8 cellular contexts compared by ENCODE assay signal in genomic region chr11:67504023-67504949, GRCh38. TPM values are rescaled to one million over a fixed set of nuclear protein-coding genes. Genes with fewer than 3 reads are reported as not detected.
DNase-seq lines count a peak whose midpoint lies in the region; ATAC-seq and TF ChIP-seq lines count a peak whose summit lies in the region.

No MANE protein-coding gene starts in this region.

- peaks cover 50% of the 10 kb centered on the region for H3K4me1 Mint-ChIP-seq in CD8-positive, alpha-beta T cell (ENCODE audit: low read depth)
- H3K4me1 Mint-ChIP-seq in activated CD8-positive, alpha-beta T cell treated with anti-CD3 and anti-CD28 coated beads for 36 hours (ENCODE audit: low read depth), result peaks cover 49% of the 10 kb centered on the region

- POLR2A ChIA-PET in CD8-positive, alpha-beta T cell (lab: Charles Lee), result interaction anchor here (0.6 to 2.2 kb wide), 9 partner anchors 15 to 227 kb away, joined by 3 to 7 read pairs (median 3); partner anchors contain the start of genes GSTP1, PTPRCAP and RAD9A
- POLR2A ChIA-PET in IMR-90 (lab: Charles Lee; ENCODE audit: unreplicated experiment), result no interaction called here
- POLR2A ChIA-PET in activated CD8-positive, alpha-beta T cell treated with anti-CD3 and anti-CD28 coated beads for 36 hours (lab: Charles Lee), result interaction anchor here (0.8 to 8.8 kb wide), 3 partner anchors 16 to 67 kb away, joined by 3 to 108 read pairs (median 10); partner anchors contain the start of genes AIP and PTPRCAP

- in situ Hi-C loops in IMR-90 (cut with MboI; ENCODE audit: low sequenced_read_pairs), result no loop called here

- CTCF ChIA-PET in CD8-positive, alpha-beta T cell (lab: Charles Lee), result interaction anchor here (1.5 to 2.8 kb wide), 3 partner anchors 18 to 158 kb away, joined by 4 to 15 read pairs (median 5); partner anchors contain the start of gene POLD4
- CTCF ChIA-PET in IMR-90 (lab: Yijun Ruan, JAX), result no interaction called here
- CTCF ChIA-PET in activated CD8-positive, alpha-beta T cell treated with anti-CD3 and anti-CD28 coated beads for 36 hours (lab: Charles Lee), result interaction anchor here (1.3 kb wide), 1 partner anchor 115 kb away, joined by 3 read pairs; no protein-coding TSS in a partner anchor

- WGBS in IMR-90 (ENCODE audit: extremely low coverage in 2 of 2, insufficient read length in 1 of 2), 2 experiments, result 1% methylated on average over 46 of the region's 99 CpGs; no CpG with 5 or more reads in 1 of the 2 experiments
- WGBS in esophagus, 2 donors, result 1% methylated on average over 71 to 99 of the region's 99 CpGs

- H3K23ac ChIP-seq in IMR-90 (ENCODE audit: low read depth, low read length), result 0 out of 2 replicates have a peak overlapping the region, but pooled peaks have one; percentile 65

- ATAC-seq in CD8-positive, alpha-beta T cell, result no peak
- ATAC-seq in IMR-90 (ENCODE audit: low read depth) (no peak), GM18907 (IDR thresholded peaks at IDR 0.05; ENCODE audit: unreplicated experiment) (no peak)
- no peak for ATAC-seq in activated CD8-positive, alpha-beta T cell treated with anti-CD3 and anti-CD28 coated beads for 36 hours

- peak overlapping the region; percentile 70 for H3K27ac ChIP-seq in CD8-positive, alpha-beta T cell (ENCODE audit: low read depth, low read length)
- H3K27ac ChIP-seq in IMR-90 (ENCODE audit: insufficient read depth, low read length) (peak overlapping the region; percentile 56), esophagus (ENCODE audit: low read depth in 2 of 2, low read length in 1 of 2) (peak overlapping the region; percentile 98 to 99)

- no peak overlapping the region for H2BK20ac ChIP-seq in IMR-90 (ENCODE audit: low read depth, low read length)

- no peaks in the 10 kb centered on the region for H4K20me1 ChIP-seq in IMR-90 (ENCODE audit: insufficient read depth, low read length)

- no peaks in the 10 kb centered on the region for H3K27me3 ChIP-seq in CD8-positive, alpha-beta T cell (ENCODE audit: insufficient read depth, low read length)
- H3K27me3 ChIP-seq in IMR-90 (ENCODE audit: control insufficient read depth, insufficient read depth, low read length) (no peaks in the 10 kb centered on the region), esophagus (ENCODE audit: control insufficient read depth in 1 of 2, insufficient read depth in 2 of 2, low read length in 2 of 2) (no peaks in the 10 kb centered on the region), neuron (ENCODE audit: insufficient read depth, low read length) (no peaks in the 10 kb centered on the region)

- no peak overlapping the region; the same call in 1 of the 2 replicates for H4K5ac ChIP-seq in IMR-90 (ENCODE audit: low read depth, low read length)

- H3K4me1 ChIP-seq in CD8-positive, alpha-beta T cell (ENCODE audit: insufficient read depth, low read length), result peaks cover 45% of the 10 kb centered on the region
- peaks cover 14% of the 10 kb centered on the region for H3K4me1 ChIP-seq in IMR-90 (ENCODE audit: control insufficient read depth, insufficient read depth, low read length)
- H3K4me1 ChIP-seq in esophagus (ENCODE audit: control insufficient read depth in 2 of 2, insufficient read depth in 2 of 2, low read length in 1 of 2), result peaks cover 12 to 27% of the 10 kb centered on the region in 2 donors
- peaks cover 38% of the 10 kb centered on the region for H3K4me1 ChIP-seq in neuron (ENCODE audit: insufficient read depth, low read length)

- peak overlapping the region; percentile 6 for H2BK5ac ChIP-seq in IMR-90 (ENCODE audit: low read depth, low read length, poor library complexity, severe bottlenecking)

- no peak overlapping the region for H3K56ac ChIP-seq in IMR-90 (ENCODE audit: extremely low read depth, insufficient read depth, low read length)

- H4K8ac ChIP-seq in IMR-90 (ENCODE audit: low read depth in 2 of 2, low read length in 2 of 2), result peak overlapping the region in 1 of 2 experiments; percentile 20; a peak in 1 of 4 replicates

- no peak for TF ChIP-seq RAD21 in IMR-90 (IDR thresholded peaks at IDR 0.05; ENCODE audit: low read length)

- no peak for TF ChIP-seq CTCF in CD8-positive, alpha-beta T cell (IDR thresholded peaks at IDR 0.05)
- TF ChIP-seq CTCF in IMR-90 (conservative IDR thresholded peaks at IDR 0.05; ENCODE audit: low read depth, low read length), result no peak
- TF ChIP-seq CTCF in activated CD8-positive, alpha-beta T cell treated with anti-CD3 and anti-CD28 coated beads for 36 hours (IDR thresholded peaks at IDR 0.05), result no peak

- peaks cover 43% of the 10 kb centered on the region for H3K36me3 Mint-ChIP-seq in CD8-positive, alpha-beta T cell
- H3K36me3 Mint-ChIP-seq in activated CD8-positive, alpha-beta T cell treated with anti-CD3 and anti-CD28 coated beads for 36 hours (ENCODE audit: low read depth), result peaks cover 30% of the 10 kb centered on the region

- no peak overlapping the region for H3K18ac ChIP-seq in IMR-90 (ENCODE audit: low read depth, low read length)

- no peak overlapping the region for H3K14ac ChIP-seq in IMR-90 (replicated peaks; ENCODE audit: low read depth, low read length)

- peak overlapping the region; percentile 93 for H3K4me3 Mint-ChIP-seq in CD8-positive, alpha-beta T cell
- peak overlapping the region; percentile 89 for H3K4me3 Mint-ChIP-seq in activated CD8-positive, alpha-beta T cell treated with anti-CD3 and anti-CD28 coated beads for 36 hours

- peak overlapping the region; percentile 63 for H3K9ac ChIP-seq in IMR-90 (ENCODE audit: low read depth, low read length)

- H2AK9ac ChIP-seq in IMR-90 (replicated peaks; ENCODE audit: low read depth, low read length, poor library complexity), result peak overlapping the region; percentile 77

- H4K91ac ChIP-seq in IMR-90 (ENCODE audit: insufficient read depth, low read depth, low read length), result peak overlapping the region; percentile 12; the same call in 1 of the 2 replicates

- no peak overlapping the region for H2BK120ac ChIP-seq in IMR-90 (ENCODE audit: low read depth, low read length)

- H3K27ac Mint-ChIP-seq in CD8-positive, alpha-beta T cell, result peak overlapping the region; percentile 91
- peak overlapping the region; percentile 86 for H3K27ac Mint-ChIP-seq in activated CD8-positive, alpha-beta T cell treated with anti-CD3 and anti-CD28 coated beads for 36 hours

- peak overlapping the region; percentile 56; the same call in 1 of the 2 replicates for H2AK5ac ChIP-seq in IMR-90 (ENCODE audit: low read depth, low read length)

- dilution Hi-C loops in IMR-90 (cut with HindIII; ENCODE audit: low sequenced_read_pairs, unreplicated experiment), result no loop called here

- no peaks in the 10 kb centered on the region for H3K27me3 Mint-ChIP-seq in CD8-positive, alpha-beta T cell (ENCODE audit: low read depth)
- no peaks in the 10 kb centered on the region for H3K27me3 Mint-ChIP-seq in activated CD8-positive, alpha-beta T cell treated with anti-CD3 and anti-CD28 coated beads for 36 hours

- peaks cover 4 to 42% of the 10 kb centered on the region in 2 experiments; a peak in 3 of 4 replicates for H3K79me1 ChIP-seq in IMR-90 (ENCODE audit: low read depth in 1 of 2, low read length in 2 of 2)

- TF ChIP-seq POLR2A in IMR-90 (IDR thresholded peaks at IDR 0.05; ENCODE audit: low read depth, low read length), result no peak

- DNase-seq in CD8-positive, alpha-beta T cell, result peak in 4 of 7 experiments; percentile 27 to 53 (median 36)
- DNase-seq in IMR-90 (no peak), NCI-H446 (lab: John Stamatoyannopoulos, UW) (no peak), NCI-H2171 treated with DMSO at 0.1 percent for 48 hours (lab: John Stamatoyannopoulos, UW) (no peak)
- peak; percentile 54 for DNase-seq in activated CD8-positive, alpha-beta T cell treated with anti-CD3 and anti-CD28 coated beads for 36 hours

- H2BK15ac ChIP-seq in IMR-90 (ENCODE audit: low read depth, low read length), result no peak overlapping the region

- H3K4me3 ChIP-seq in CD8-positive, alpha-beta T cell (ENCODE audit: low read depth, low read length), result peak overlapping the region; percentile 88
- H3K4me3 ChIP-seq in IMR-90 (ENCODE audit: insufficient read depth, low read depth, low read length), result peak overlapping the region; percentile 76
- peak overlapping the region; percentile 58 to 74 for H3K4me3 ChIP-seq in esophagus (ENCODE audit: low read depth in 1 of 2, low read length in 2 of 2)
- H3K4me3 ChIP-seq in neuron (ENCODE audit: low read length), result peak overlapping the region; percentile 74

- no peaks in the 10 kb centered on the region for H3K9me3 Mint-ChIP-seq in CD8-positive, alpha-beta T cell
- H3K9me3 Mint-ChIP-seq in activated CD8-positive, alpha-beta T cell treated with anti-CD3 and anti-CD28 coated beads for 36 hours, result no peaks in the 10 kb centered on the region

- peak overlapping the region; percentile 94 for H3K4me2 ChIP-seq in IMR-90 (ENCODE audit: low read depth, low read length)

- BruUV-seq in IMR-90 (replicated peaks; lab: Mats Ljungman, UMichigan), result no TSS peak

- H3K9me3 ChIP-seq in CD8-positive, alpha-beta T cell (ENCODE audit: low read length), result no peaks in the 10 kb centered on the region
- H3K9me3 ChIP-seq in IMR-90 (ENCODE audit: control insufficient read depth, insufficient read depth, low read length), result no peaks in the 10 kb centered on the region
- H3K9me3 ChIP-seq in esophagus (ENCODE audit: control insufficient read depth in 2 of 2, insufficient read depth in 1 of 2, low read depth in 1 of 2, low read length in 1 of 2), result peaks cover 0 to 2% of the 10 kb centered on the region in 2 donors
- no peaks in the 10 kb centered on the region for H3K9me3 ChIP-seq in neuron (ENCODE audit: low read length)

- H3K36me3 ChIP-seq in CD8-positive, alpha-beta T cell (ENCODE audit: insufficient read depth, low read length), result peaks cover 25% of the 10 kb centered on the region
- H3K36me3 ChIP-seq in IMR-90 (ENCODE audit: control insufficient read depth, insufficient read depth, low read length) (peaks cover 7% of the 10 kb centered on the region), esophagus (ENCODE audit: control insufficient read depth in 2 of 2, insufficient read depth in 2 of 2, low read length in 1 of 2) (peaks cover 0 to 21% of the 10 kb centered on the region in 2 donors), neuron (ENCODE audit: insufficient read depth, low read length) (peaks cover 17% of the 10 kb centered on the region)

- intact Hi-C loops in CD8-positive, alpha-beta T cell (cut with DNase I, micrococcal nuclease), result loop anchor here in 1 of 2 experiments (10.0 kb wide), 1 partner anchor 889 kb away; the partner anchor contains the start of gene RBM14
- intact Hi-C loops in IMR-90 (cut with micrococcal nuclease), result no loop called here
- intact Hi-C loops in activated CD8-positive, alpha-beta T cell treated with anti-CD3 and anti-CD28 coated beads for 36 hours (cut with micrococcal nuclease), result no loop called here

- H2AFZ ChIP-seq in IMR-90 (replicated peaks; ENCODE audit: low read length, poor library complexity) (peak overlapping the region; percentile 90), neuron (ENCODE audit: low read depth, low read length) (peak overlapping the region; percentile 50)

- peak overlapping the region; percentile 32 for H3K4ac ChIP-seq in IMR-90 (ENCODE audit: low read depth, low read length)

- peaks cover 4% of the 10 kb centered on the region for H3K9me1 ChIP-seq in IMR-90 (ENCODE audit: insufficient read depth, low read length)

RNA-seq across cellular contexts. Expression of gene PITPNM1, which starts 0.9 kb away (rescaled TPM):
- 100 to 1,000 TPM in 1 of 2 experiments, 10 to 100 TPM in 1; 92.7 to 103 TPM for total RNA-seq in CD8-positive, alpha-beta T cell
- 4.7 and 5.0 TPM in 2 replicates for total RNA-seq in IMR-90 (2012; rRNA removed)
- polyA plus RNA-seq in IMR-90 (2012; rRNA removed), result 15.4 and 18.3 TPM in 2 replicates
- 8.3 and 16.2 TPM in 2 replicates for polyA plus RNA-seq in IMR-90 (2012; cell fraction: cytosol; rRNA removed)
- 41.1 and 134 TPM in 2 replicates for polyA plus RNA-seq in IMR-90 (2012; cell fraction: nucleus; rRNA removed; ENCODE audit: low replicate concordance)
- 10 to 100 TPM; 87.8 to 88.1 TPM for total RNA-seq in activated CD8-positive, alpha-beta T cell treated with anti-CD3 and anti-CD28 coated beads for 36 hours
- polyA plus RNA-seq in esophagus, result 10 to 100 TPM; 18.2 to 29.3 TPM

RNA-seq across cellular contexts. Expression of gene CDK2AP2, which starts 3.7 kb away (rescaled TPM):
- 10 to 100 TPM; 19.4 to 24.4 TPM for total RNA-seq in CD8-positive, alpha-beta T cell
- total RNA-seq in IMR-90 (2012; rRNA removed), result 8.1 and 9.2 TPM in 2 replicates
- polyA plus RNA-seq in IMR-90 (2012; rRNA removed) (44.7 and 49.8 TPM in 2 replicates), esophagus (10 to 100 TPM; 49.4 to 52.2 TPM)
- 49.1 and 52.7 TPM in 2 replicates for polyA plus RNA-seq in IMR-90 (2012; cell fraction: cytosol; rRNA removed)
- polyA plus RNA-seq in IMR-90 (2012; cell fraction: nucleus; rRNA removed; ENCODE audit: low replicate concordance), result 41.3 and 43.1 TPM in 2 replicates
- 10 to 100 TPM; 53.5 to 55.5 TPM for total RNA-seq in activated CD8-positive, alpha-beta T cell treated with anti-CD3 and anti-CD28 coated beads for 36 hours

RNA-seq across cellular contexts. Expression of gene CABP2, which starts 19.0 kb away (rescaled TPM):
- not detected for total RNA-seq in CD8-positive, alpha-beta T cell
- total RNA-seq in IMR-90 (2012; rRNA removed), result not detected in 2 replicates
- not detected in 2 replicates for polyA plus RNA-seq in IMR-90 (2012; rRNA removed)
- not detected in 2 replicates for polyA plus RNA-seq in IMR-90 (2012; cell fraction: cytosol; rRNA removed)
- polyA plus RNA-seq in IMR-90 (2012; cell fraction: nucleus; rRNA removed; ENCODE audit: low replicate concordance), result not detected in 2 replicates
- total RNA-seq in activated CD8-positive, alpha-beta T cell treated with anti-CD3 and anti-CD28 coated beads for 36 hours, result not detected
- polyA plus RNA-seq in esophagus, result not detected

RNA-seq across cellular contexts. Expression of gene AIP, which starts 21.5 kb away (rescaled TPM):
- total RNA-seq in CD8-positive, alpha-beta T cell, result 100 to 1,000 TPM; 109 to 111 TPM
- total RNA-seq in IMR-90 (2012; rRNA removed), result 91.4 and 95.5 TPM in 2 replicates
- 122 and 130 TPM in 2 replicates for polyA plus RNA-seq in IMR-90 (2012; rRNA removed)
- polyA plus RNA-seq in IMR-90 (2012; cell fraction: cytosol; rRNA removed), result 119 and 146 TPM in 2 replicates
- 57.9 and 94.8 TPM in 2 replicates for polyA plus RNA-seq in IMR-90 (2012; cell fraction: nucleus; rRNA removed; ENCODE audit: low replicate concordance)
- 100 to 1,000 TPM; 145 to 146 TPM for total RNA-seq in activated CD8-positive, alpha-beta T cell treated with anti-CD3 and anti-CD28 coated beads for 36 hours
- 10 to 100 TPM; 34.1 to 41.5 TPM for polyA plus RNA-seq in esophagus

RNA-seq across cellular contexts. Expression of gene TMEM134, which starts 35.2 kb away (rescaled TPM):
- 10 to 100 TPM; 41.2 to 48.5 TPM for total RNA-seq in CD8-positive, alpha-beta T cell
- 12.5 and 18.9 TPM in 2 replicates for total RNA-seq in IMR-90 (2012; rRNA removed)
- polyA plus RNA-seq in IMR-90 (2012; rRNA removed) (55.0 and 64.4 TPM in 2 replicates), esophagus (100 to 1,000 TPM; 154 to 160 TPM)
- 167 and 255 TPM in 2 replicates for polyA plus RNA-seq in IMR-90 (2012; cell fraction: cytosol; rRNA removed)
- polyA plus RNA-seq in IMR-90 (2012; cell fraction: nucleus; rRNA removed; ENCODE audit: low replicate concordance), result 119 and 287 TPM in 2 replicates
- total RNA-seq in activated CD8-positive, alpha-beta T cell treated with anti-CD3 and anti-CD28 coated beads for 36 hours, result 10 to 100 TPM; 56.0 to 59.2 TPM

Comparison
In these comparisons a context has a peak if more than half of its experiments do, and no peak if none do; other contexts are left out.
1. DNase-seq: peak in CD8-positive, alpha-beta T cell (4 of 7) and activated CD8-positive, alpha-beta T cell treated with anti-CD3 and anti-CD28 coated beads for 36 hours (single experiment); none in IMR-90 (single experiment), NCI-H446 (0 of 2) and NCI-H2171 treated with DMSO at 0.1 percent for 48 hours (single experiment).
2. RNA of gene PITPNM1, which starts 0.9 kb away (total RNA-seq): 92.7 to 103 TPM in CD8-positive, alpha-beta T cell and 87.8 to 88.1 TPM in activated CD8-positive, alpha-beta T cell treated with anti-CD3 and anti-CD28 coated beads for 36 hours; 4.7 to 5.0 TPM in IMR-90; every median in the first group is over 10 times any median in the second.
3. Peak in every context shown above with its lines, with median percentiles within 50 percentile points of each other: H3K27ac ChIP-seq and H3K4me3 ChIP-seq.